27 cellular contexts compared by ENCODE assay signal in genomic region chr3:8953336-8953735, GRCh38.
"Had no signal": no experiment of that assay in that cellular context is flagged by ENCODE, and none has a peak within 500 bp of the region (broad histone marks: within the 10 kb centered on the region; RNA-seq: fewer than 3 reads in every experiment).

No MANE protein-coding gene starts in this region.

- H3K9me3 ChIP-seq: gastrocnemius medialis, heart left ventricle had no signal

- H3K4me3 ChIP-seq: coronary artery, dorsolateral prefrontal cortex, gastrocnemius medialis, heart left ventricle had no signal

- H3K27me3 Mint-ChIP-seq: activated CD8-positive, alpha-beta T cell treated with anti-CD3 and anti-CD28 coated beads for 36 hours; activated naive CD8-positive, alpha-beta T cell; activated T-helper 17 cell treated with anti-CD3 and anti-CD28 coated beads, Interleukin-2, amount 50 U/mL, for 72 hours; central memory CD8-positive, alpha-beta T cell; dendritic cell treated with granulocyte-macrophage colony-stimulating factor and Interleukin-4, amounts not matched to agents 40 ng/mL and 50 ng/mL, for 4 days had no signal

- H3K9me3 Mint-ChIP-seq: activated CD8-positive, alpha-beta T cell treated with anti-CD3 and anti-CD28 coated beads for 36 hours; activated T-cell treated with anti-CD3 and anti-CD28 coated beads, Interleukin-2, amount 50 U/mL, for 4 hours; activated T-helper 17 cell treated with anti-CD3 and anti-CD28 coated beads, Interleukin-2, amount 50 U/mL, for 72 hours; central memory CD8-positive, alpha-beta T cell; dendritic cell treated with granulocyte-macrophage colony-stimulating factor and Interleukin-4, amounts not matched to agents 40 ng/mL and 50 ng/mL, for 4 days; endodermal cell; WTC11 had no signal

- H3K4me3 Mint-ChIP-seq: activated CD8-positive, alpha-beta T cell treated with anti-CD3 and anti-CD28 coated beads for 36 hours; activated naive CD8-positive, alpha-beta T cell; activated T-cell treated with anti-CD3 and anti-CD28 coated beads, Interleukin-2, amount 50 U/mL, for 4 hours; activated T-helper 17 cell treated with anti-CD3 and anti-CD28 coated beads, Interleukin-2, amount 50 U/mL, for 72 hours; central memory CD8-positive, alpha-beta T cell; dendritic cell treated with granulocyte-macrophage colony-stimulating factor and Interleukin-4, amounts not matched to agents 40 ng/mL and 50 ng/mL, for 4 days; endodermal cell; WTC11 had no signal

- H3K4me1 Mint-ChIP-seq: WTC11 had no signal

- H3K27ac ChIP-seq: brain microvascular endothelial cell, coronary artery, dorsolateral prefrontal cortex, gastrocnemius medialis, heart left ventricle had no signal

- H3K27me3 ChIP-seq: brain microvascular endothelial cell, dorsolateral prefrontal cortex, foreskin keratinocyte, gastrocnemius medialis, heart left ventricle had no signal

- H3K27ac Mint-ChIP-seq: activated CD8-positive, alpha-beta T cell treated with anti-CD3 and anti-CD28 coated beads for 36 hours; activated naive CD8-positive, alpha-beta T cell; activated T-helper 17 cell treated with anti-CD3 and anti-CD28 coated beads, Interleukin-2, amount 50 U/mL, for 72 hours; dendritic cell treated with granulocyte-macrophage colony-stimulating factor and Interleukin-4, amounts not matched to agents 40 ng/mL and 50 ng/mL, for 4 days; endodermal cell; WTC11 had no signal

- H3K4me1 ChIP-seq: gastrocnemius medialis had no signal

- H3K36me3 ChIP-seq: brain microvascular endothelial cell had no signal

- DNase-seq: activated CD4-positive, alpha-beta T cell treated with anti-CD3 and anti-CD28 coated beads for 48 hours; activated CD4-positive, alpha-beta T cell treated with anti-CD3 and anti-CD28 coated beads, Interleukin-2, amount 50 U/mL, for 1 hour; activated CD4-positive, alpha-beta T cell treated with anti-CD3 and anti-CD28 coated beads, Interleukin-2, amount 50 U/mL, for 48 hours; activated CD8-positive, alpha-beta memory T cell treated with anti-CD3 and anti-CD28 coated beads for 24 hours; activated CD8-positive, alpha-beta T cell treated with anti-CD3 and anti-CD28 coated beads for 36 hours; activated effector memory CD4-positive, alpha-beta T cell treated with Interleukin-2 at 50 U/mL for 16 hours; activated gamma-delta T cell treated with Interleukin-2 at 50 U/mL for 16 hours; activated naive CD4-positive, alpha-beta T cell treated with anti-CD3 and anti-CD28 coated beads, Interleukin-2, amount 50 U/mL, for 16 hours; activated naive CD4-positive, alpha-beta T cell treated with Interleukin-2 at 50 U/mL for 16 hours; activated T-cell treated with anti-CD3 and anti-CD28 coated beads, Interleukin-2, amount 50 U/mL, for 4 hours; amniotic stem cell; anterior cingulate cortex; brain microvascular endothelial cell; dorsolateral prefrontal cortex; effector memory CD4-positive, alpha-beta T cell; endodermal cell; foreskin keratinocyte; gastrocnemius medialis; glutamatergic neuron; heart left ventricle; T-helper 2 cell had no signal
